ENCODE assay signal across 10 cellular contexts in genomic region chr21:23401278-23401677, GRCh38.
A peak's percentile ranks its signal among the peaks of the same experiment; 100 is the strongest.
DNase-seq lines count a peak whose midpoint lies in the region; ATAC-seq and TF ChIP-seq lines count a peak whose summit lies in the region.
"Had no signal": no experiment of that assay in that cellular context is flagged by ENCODE, and none has a peak within 500 bp of the region (broad histone marks: within the 10 kb centered on the region; RNA-seq: fewer than 3 reads in every experiment).

No MANE protein-coding gene starts in this region.

- in situ Hi-C loops in G401 (cut with HindIII; ENCODE audit: low sequenced_read_pairs): no loop called here

- H3K27me3 ChIP-seq in NT2/D1 (ENCODE audit: insufficient read depth, insufficient read length): no peaks in the 10 kb centered on the region
- H3K27me3 ChIP-seq in CD4-positive, alpha-beta memory T cell (ENCODE audit: insufficient read depth, low read length): no peaks in the 10 kb centered on the region

- H3K4me1 Mint-ChIP-seq in Calu3 (ENCODE audit: low read depth, unreplicated experiment): no peaks in the 10 kb centered on the region
- no peaks in the 10 kb centered on the region for H3K4me1 Mint-ChIP-seq in CD4-positive, alpha-beta memory T cell
- H3K4me1 Mint-ChIP-seq: activated naive CD8-positive, alpha-beta T cell treated with anti-CD3 and anti-CD28 coated beads for 36 hours; IgD-negative memory B cell had no signal

- no peak overlapping the region for H3K27ac ChIP-seq in CD4-positive, alpha-beta memory T cell (ENCODE audit: low read depth, low read length)

- no peak overlapping the region for H3K9ac ChIP-seq in NT2/D1 (ENCODE audit: insufficient read length, low read depth)

- BruUV-seq in Calu3 (replicated peaks; lab: Mats Ljungman, UMichigan): no TSS peak

- H3K9me3 Mint-ChIP-seq in Calu3 (ENCODE audit: low read depth, unreplicated experiment): peaks cover 5% of the 10 kb centered on the region
- peaks cover 0 to 3% (median 0%) of the 10 kb centered on the region in 8 donors for H3K9me3 Mint-ChIP-seq in CD4-positive, alpha-beta memory T cell
- H3K9me3 Mint-ChIP-seq: activated naive CD8-positive, alpha-beta T cell treated with anti-CD3 and anti-CD28 coated beads for 36 hours had no signal

- no peaks in the 10 kb centered on the region for H3K36me3 ChIP-seq in NT2/D1 (ENCODE audit: insufficient read depth, insufficient read length, low read length)
- no peaks in the 10 kb centered on the region for H3K36me3 ChIP-seq in CD4-positive, alpha-beta memory T cell (ENCODE audit: insufficient read depth, low read length)

- H3K4me3 ChIP-seq in NT2/D1 (ENCODE audit: insufficient read length, low read depth) (no peak overlapping the region), epithelial cell of esophagus (ENCODE audit: low read length) (no peak overlapping the region)
- H3K4me3 ChIP-seq in CD4-positive, alpha-beta memory T cell (ENCODE audit: low read length in 2 of 2): no peak overlapping the region

- no peak overlapping the region for H3K4me3 Mint-ChIP-seq in Calu3 (ENCODE audit: low read depth, unreplicated experiment)
- no peak overlapping the region for H3K4me3 Mint-ChIP-seq in CD4-positive, alpha-beta memory T cell
- H3K4me3 Mint-ChIP-seq: activated naive CD8-positive, alpha-beta T cell treated with anti-CD3 and anti-CD28 coated beads for 36 hours; IgD-negative memory B cell had no signal

- intact Hi-C loops in Calu3 (cut with micrococcal nuclease; ENCODE audit: unreplicated experiment): no loop called here
- intact Hi-C loops in CD4-positive, alpha-beta memory T cell (cut with micrococcal nuclease): no loop called here

- H3K36me3 Mint-ChIP-seq in Calu3 (ENCODE audit: insufficient read depth, unreplicated experiment): no peaks in the 10 kb centered on the region
- H3K36me3 Mint-ChIP-seq in CD4-positive, alpha-beta memory T cell: no peaks in the 10 kb centered on the region
- H3K36me3 Mint-ChIP-seq: activated naive CD8-positive, alpha-beta T cell treated with anti-CD3 and anti-CD28 coated beads for 36 hours; IgD-negative memory B cell had no signal

- no peaks in the 10 kb centered on the region for H3K9me3 ChIP-seq in NT2/D1 (ENCODE audit: insufficient read depth, low read length)
- no peaks in the 10 kb centered on the region for H3K9me3 ChIP-seq in CD4-positive, alpha-beta memory T cell (ENCODE audit: control insufficient read depth in 1 of 2, low read length in 2 of 2)

- H3K4me1 ChIP-seq in NT2/D1 (ENCODE audit: insufficient read depth, insufficient read length): no peaks in the 10 kb centered on the region
- H3K4me1 ChIP-seq in CD4-positive, alpha-beta memory T cell (ENCODE audit: insufficient read depth, low read length): no peaks in the 10 kb centered on the region

- CTCF ChIA-PET in Calu3 (lab: Charles Lee): interaction anchor here (0.6 to 0.7 kb wide), 2 partner anchors 220 to 958 kb away, joined by 3 to 4 read pairs; no protein-coding TSS in a partner anchor
- CTCF ChIA-PET in CD4-positive, alpha-beta memory T cell (lab: Charles Lee; ENCODE audit: partially characterized antibody): no interaction called here

- ATAC-seq in HG02884 (IDR thresholded peaks at IDR 0.05; ENCODE audit: unreplicated experiment): peak; percentile 66
- no peak for ATAC-seq in GM21360 (IDR thresholded peaks at IDR 0.05; ENCODE audit: unreplicated experiment)

- POLR2A ChIA-PET in CD4-positive, alpha-beta memory T cell (lab: Charles Lee; ENCODE audit: partially characterized antibody): no interaction called here

- H3K27ac Mint-ChIP-seq in Calu3 (ENCODE audit: unreplicated experiment): no peak overlapping the region
- no peak overlapping the region for H3K27ac Mint-ChIP-seq in CD4-positive, alpha-beta memory T cell
- H3K27ac Mint-ChIP-seq: activated naive CD8-positive, alpha-beta T cell treated with anti-CD3 and anti-CD28 coated beads for 36 hours; IgD-negative memory B cell had no signal

- H3K27me3 Mint-ChIP-seq in Calu3 (ENCODE audit: unreplicated experiment): no peaks in the 10 kb centered on the region
- no peaks in the 10 kb centered on the region for H3K27me3 Mint-ChIP-seq in CD4-positive, alpha-beta memory T cell
- H3K27me3 Mint-ChIP-seq: activated naive CD8-positive, alpha-beta T cell treated with anti-CD3 and anti-CD28 coated beads for 36 hours; IgD-negative memory B cell had no signal

- DNase-seq in G401 (ENCODE audit: low spot score): peak; percentile 6
- peak; percentile 16 for DNase-seq in NT2/D1 (ENCODE audit: low read depth, low spot score)
- DNase-seq in epithelial cell of esophagus (ENCODE audit: low read depth): no peak
- DNase-seq in DMS153 treated with DMSO at 0.1 percent for 48 hours (lab: John Stamatoyannopoulos, UW; ENCODE audit: unreplicated experiment): no peak
- no peak for DNase-seq in Calu3
- DNase-seq in CD4-positive, alpha-beta memory T cell: no peak
- DNase-seq: activated naive CD8-positive, alpha-beta T cell treated with anti-CD3 and anti-CD28 coated beads for 36 hours had no signal

- TF ChIP-seq CTCF in epithelial cell of esophagus (IDR thresholded peaks at IDR 0.05; ENCODE audit: insufficient read depth, low read depth, low read length, missing control alignments) (peak; percentile 10), Calu3 (IDR thresholded peaks at IDR 0.05; ENCODE audit: unreplicated experiment) (no peak)

Comparison
In these comparisons a context has a peak if more than half of its experiments do, and no peak if none do; other contexts are left out.
1. DNase-seq: peak in G401 (single experiment) and NT2/D1 (single experiment); none in epithelial cell of esophagus (single experiment), DMS153 treated with DMSO at 0.1 percent for 48 hours (single experiment), Calu3 (single experiment) and CD4-positive, alpha-beta memory T cell (0 of 5).